ENCODE assay signal across 22 cellular contexts in the genomic region with DNA sequence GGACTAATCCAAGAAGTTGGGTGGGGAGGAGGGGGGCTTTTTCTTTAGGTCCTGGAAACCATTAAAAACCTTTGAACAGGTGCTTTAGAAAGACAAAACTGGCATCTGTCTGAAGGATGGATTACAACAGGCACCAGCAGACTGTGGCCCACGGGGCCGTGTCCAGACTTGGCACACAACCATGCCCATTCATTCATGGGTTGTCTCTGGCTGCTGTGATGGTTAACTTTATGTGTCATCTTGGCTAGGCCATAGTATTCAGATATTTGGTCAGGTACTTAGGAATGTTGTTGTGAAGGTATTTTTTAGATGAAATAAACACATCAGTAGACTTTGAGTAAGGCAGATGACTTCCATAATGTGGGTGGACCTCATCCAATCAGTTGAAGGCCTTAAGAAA. TPM values are rescaled to one million over a fixed set of nuclear protein-coding genes. Genes with fewer than 3 reads are reported as not detected.
DNase-seq lines count a peak whose midpoint lies in the region; ATAC-seq, FAIRE-seq and TF ChIP-seq lines count a peak whose summit lies in the region.
"Had no signal": no experiment of that assay in that cellular context is flagged by ENCODE, and none has a peak within 500 bp of the region (broad histone marks: within the 10 kb centered on the region; RNA-seq: fewer than 3 reads in every experiment).

No MANE protein-coding gene starts in this region.

- H3K27me3 ChIP-seq in MG63: no peaks in the 10 kb centered on the region
- no peaks in the 10 kb centered on the region for H3K27me3 ChIP-seq in astrocyte (ENCODE audit: insufficient read depth, low read length)
- H3K27me3 ChIP-seq: BLaER1 treated with 17β-estradiol and CSF1 and Interleukin-3, amounts not matched to agents 10 nM and 100 nM had no signal

- H3K27me3 Mint-ChIP-seq in astrocyte (ENCODE audit: low read depth, unreplicated experiment) (no peaks in the 10 kb centered on the region), HFFc6 (ENCODE audit: insufficient read depth) (peaks cover 2% of the 10 kb centered on the region; the same call in 1 of the 2 replicates)
- H3K27me3 Mint-ChIP-seq: B cell; CD4-positive, alpha-beta T cell had no signal

- no peak overlapping the region for H3K27ac ChIP-seq in astrocyte (ENCODE audit: low read depth, low read length)
- H3K27ac ChIP-seq: 22Rv1; A549; BLaER1 treated with 17β-estradiol and CSF1 and Interleukin-3, amounts not matched to agents 10 nM and 100 nM; C4-2B had no signal

- H3K4me1 Mint-ChIP-seq in astrocyte (ENCODE audit: low read depth, unreplicated experiment) (no peaks in the 10 kb centered on the region), HFFc6 (ENCODE audit: low read depth) (no peaks in the 10 kb centered on the region)

- H3K36me3 ChIP-seq in MG63: no peaks in the 10 kb centered on the region
- no peaks in the 10 kb centered on the region for H3K36me3 ChIP-seq in astrocyte (ENCODE audit: insufficient read depth, low read length)

- no peak overlapping the region for H3K4me3 Mint-ChIP-seq in astrocyte (ENCODE audit: unreplicated experiment)
- no peak overlapping the region for H3K4me3 Mint-ChIP-seq in HFFc6
- H3K4me3 Mint-ChIP-seq: B cell; CD4-positive, alpha-beta T cell; CD8-positive, alpha-beta T cell had no signal

- H3K4me3 ChIP-seq in MG63 (no peak overlapping the region), astrocyte (ENCODE audit: insufficient read depth, low read depth, low read length) (no peak overlapping the region), epithelial cell of proximal tubule (ENCODE audit: low read depth, low read length) (no peak overlapping the region)
- H3K4me3 ChIP-seq: A549; BLaER1 treated with 17β-estradiol and CSF1 and Interleukin-3, amounts not matched to agents 10 nM and 100 nM had no signal

- peak; percentile 55 for FAIRE-seq in astrocyte (lab: Jason Lieb, UNC)
- FAIRE-seq: A549, D721Med, G401.6, GM12891, GM19239 had no signal

- DNase-seq in MG63 (peak; percentile 51), astrocyte (ENCODE audit: low read depth) (no peak), epithelial cell of proximal tubule (ENCODE audit: low read depth) (peak; percentile 23), HFFc6 (no peak), OCI-M2 (lab: John Stamatoyannopoulos, UW; ENCODE audit: unreplicated experiment) (no peak)
- DNase-seq: AML-193; Caco-2; Calu3; CD4-positive, alpha-beta T cell; CD8-positive, alpha-beta T cell; DMS79 treated with DMSO at 0.1 percent for 48 hours; GF-D8 had no signal

- TF ChIP-seq CTCF in astrocyte (IDR thresholded peaks at IDR 0.05; ENCODE audit: insufficient read depth, low read depth, low read length) (no peak), epithelial cell of proximal tubule (conservative IDR thresholded peaks at IDR 0.05; ENCODE audit: low read depth, low read length) (no peak), HFFc6 (IDR thresholded peaks at IDR 0.05) (no peak)

- no peaks in the 10 kb centered on the region for H4K20me1 ChIP-seq in astrocyte (ENCODE audit: insufficient read depth, low read length)

- H3K27ac Mint-ChIP-seq in astrocyte (ENCODE audit: unreplicated experiment): no peak overlapping the region
- no peak overlapping the region for H3K27ac Mint-ChIP-seq in HFFc6
- H3K27ac Mint-ChIP-seq: B cell; CD4-positive, alpha-beta T cell; CD8-positive, alpha-beta T cell had no signal

- H3K4me1 ChIP-seq in astrocyte (ENCODE audit: insufficient read depth, low read length): no peaks in the 10 kb centered on the region
- H3K4me1 ChIP-seq: A549, Caco-2 had no signal

- no peak overlapping the region for H3K9ac ChIP-seq in astrocyte (ENCODE audit: low read length)
- H3K9ac ChIP-seq: BLaER1 treated with 17β-estradiol and CSF1 and Interleukin-3, amounts not matched to agents 10 nM and 100 nM had no signal

- H3K79me2 ChIP-seq in astrocyte (ENCODE audit: insufficient read depth, low read length): no peaks in the 10 kb centered on the region

- H2AFZ ChIP-seq in astrocyte (ENCODE audit: low read depth, low read length): no peak overlapping the region

- H3K9me3 ChIP-seq in MG63 (no peaks in the 10 kb centered on the region), astrocyte (ENCODE audit: insufficient read depth, low read depth, low read length) (no peaks in the 10 kb centered on the region)
- H3K9me3 ChIP-seq: A549, Caco-2 had no signal

- ATAC-seq in HG03432 (IDR thresholded peaks at IDR 0.05; ENCODE audit: unreplicated experiment): no peak
- ATAC-seq: A549; CD8-positive, alpha-beta T cell had no signal

- H3K4me2 ChIP-seq in astrocyte (ENCODE audit: low read length): no peak overlapping the region
- H3K4me2 ChIP-seq: A549; BLaER1 treated with 17β-estradiol and CSF1 and Interleukin-3, amounts not matched to agents 10 nM and 100 nM had no signal

- H3K36me3 Mint-ChIP-seq in astrocyte (ENCODE audit: low read depth, unreplicated experiment): peaks cover 11% of the 10 kb centered on the region
- peaks cover 21% of the 10 kb centered on the region for H3K36me3 Mint-ChIP-seq in HFFc6 (ENCODE audit: low read depth)

- H3K9me3 Mint-ChIP-seq in astrocyte (ENCODE audit: unreplicated experiment): no peaks in the 10 kb centered on the region
- no peaks in the 10 kb centered on the region for H3K9me3 Mint-ChIP-seq in HFFc6
- H3K9me3 Mint-ChIP-seq: CD4-positive, alpha-beta T cell; CD8-positive, alpha-beta T cell had no signal

RNA-seq across cellular contexts. Expression of a gene that starts 45.5 kb away (rescaled TPM):
- 3.1 and 4.3 TPM in 2 replicates for total RNA-seq in MG63 (2014; rRNA removed; shearing (Covaris generic); ENCODE audit: low replicate concordance)
- total RNA-seq in astrocyte (22.3 and 26.4 TPM in 2 replicates), epithelial cell of proximal tubule (9.1 and 41.9 TPM in 2 replicates)
- total RNA-seq in HFFc6 (2021; fragmentation: NEBNext Ultra II Directional; extraction: Animal tissue kit (Norgen Biotek cat#: 25700)): 10 to 100 TPM; 34.4 to 53.2 (median 44.9) TPM

Comparison
In these comparisons a context has a peak if more than half of its experiments do, and no peak if none do; other contexts are left out.
1. DNase-seq: peak in MG63 (single experiment) and epithelial cell of proximal tubule (single experiment); none in astrocyte (single experiment), HFFc6 (single experiment) and OCI-M2 (single experiment).